ENCODE assay signal across 1 cellular context in the genomic region with DNA sequence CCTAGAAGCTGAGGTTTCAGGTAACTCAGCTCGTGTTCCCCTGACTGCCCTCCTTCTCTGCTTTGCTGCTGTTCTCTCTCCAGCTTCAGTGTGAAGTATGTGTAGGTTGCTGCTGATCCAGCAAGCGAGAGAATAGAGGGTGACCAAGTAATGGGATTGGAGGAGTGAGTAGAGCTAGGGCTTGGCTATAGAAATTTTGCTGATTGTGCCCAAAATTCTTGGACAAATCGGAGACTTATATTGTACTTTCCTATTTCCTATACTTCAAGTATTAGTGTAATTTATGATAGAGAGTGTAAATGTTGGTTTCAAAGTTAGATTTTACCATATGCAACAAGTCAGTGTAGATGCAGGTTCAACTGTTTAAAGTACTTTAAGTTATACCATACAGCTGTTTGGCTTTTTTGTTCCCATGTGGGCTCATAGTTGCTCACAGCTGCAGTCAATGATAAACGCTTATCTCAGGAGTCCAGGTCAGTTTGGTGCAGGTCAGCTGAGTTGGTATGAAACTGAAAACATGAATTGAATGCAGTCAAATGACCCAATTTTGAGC.
TF ChIP-seq lines count a peak whose summit lies in the region.

No MANE protein-coding gene starts in this region.

TF ChIP-seq in K562, 482 proteins besides CTCF, POLR2A, EP300 and RAD21 (continued from another document and continues in another):
- TF ChIP-seq, protein P1, sequence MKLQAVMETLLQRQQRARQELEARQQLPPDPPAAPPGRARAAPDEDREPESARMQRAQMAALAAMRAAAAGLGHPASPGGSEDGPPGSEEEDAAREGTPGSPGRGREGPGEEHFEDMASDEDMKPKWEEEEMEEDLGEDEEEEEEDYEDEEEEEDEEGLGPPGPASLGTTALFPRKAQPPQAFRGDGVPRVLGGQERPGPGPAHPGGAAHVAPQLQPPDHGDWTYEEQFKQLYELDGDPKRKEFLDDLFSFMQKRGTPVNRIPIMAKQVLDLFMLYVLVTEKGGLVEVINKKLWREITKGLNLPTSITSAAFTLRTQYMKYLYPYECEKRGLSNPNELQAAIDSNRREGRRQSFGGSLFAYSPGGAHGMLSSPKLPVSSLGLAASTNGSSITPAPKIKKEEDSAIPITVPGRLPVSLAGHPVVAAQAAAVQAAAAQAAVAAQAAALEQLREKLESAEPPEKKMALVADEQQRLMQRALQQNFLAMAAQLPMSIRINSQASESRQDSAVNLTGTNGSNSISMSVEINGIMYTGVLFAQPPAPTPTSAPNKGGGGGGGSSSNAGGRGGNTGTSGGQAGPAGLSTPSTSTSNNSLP (IDR thresholded peaks at IDR 0.05; ENCODE audit: borderline replicate concordance, low read depth, low read length): peak; percentile 89
- TF ChIP-seq ARID4B (CRISPR knock-in tag; IDR thresholded peaks at IDR 0.05) (no peak), ILK (tag; IDR thresholded peaks at IDR 0.05; ENCODE audit: borderline replicate concordance, low read depth) (no peak), HMG20A (CRISPR knock-in tag; conservative IDR thresholded peaks at IDR 0.05) (no peak), FOXK2 (conservative IDR thresholded peaks at IDR 0.05 in 1 of 2, IDR thresholded peaks at IDR 0.05 in 1 of 2; ENCODE audit: low read depth in 2 of 2) (peak; percentile 89 to 90), MAFF (IDR thresholded peaks at IDR 0.05; ENCODE audit: low read length) (peak; percentile 95), MCM7 (IDR thresholded peaks at IDR 0.05) (no peak), POLR2AphosphoS5 (IDR thresholded peaks at IDR 0.05; ENCODE audit: control insufficient read depth, insufficient read depth, low read depth, low read length) (peak; percentile 98), C11orf30 (IDR thresholded peaks at IDR 0.05; ENCODE audit: low read depth) (peak; percentile 98), ZNF239 (CRISPR knock-in tag; IDR thresholded peaks at IDR 0.05) (no peak), TFAM (CRISPR knock-in tag; conservative IDR thresholded peaks at IDR 0.05) (no peak), NCOA2 (IDR thresholded peaks at IDR 0.05; ENCODE audit: partially characterized antibody in 2 of 2) (peak; percentile 59 to 81), SAFB (IDR thresholded peaks at IDR 0.05; ENCODE audit: borderline replicate concordance, low read depth, low read length) (no peak), MCM3 (IDR thresholded peaks at IDR 0.05) (no peak), ZEB2 (IDR thresholded peaks at IDR 0.05) (peak; percentile 60; the same call in 1 of the 2 replicates), MED1 (CRISPR knock-in tag; IDR thresholded peaks at IDR 0.05; ENCODE audit: borderline replicate concordance) (no peak), HLTF (IDR thresholded peaks at IDR 0.05) (peak; percentile 41; the same call in 1 of the 2 replicates), PCBP2 (IDR thresholded peaks at IDR 0.05; ENCODE audit: low read depth, low read length, poor library complexity, severe bottlenecking) (no peak), RB1 (IDR thresholded peaks at IDR 0.05; ENCODE audit: low read depth) (no peak), HDAC1 (IDR thresholded peaks at IDR 0.05) (peak; percentile 62 to 75; a peak in 1 of 4 replicates), SRSF3 (IDR thresholded peaks at IDR 0.05; ENCODE audit: insufficient read depth, low read length) (no peak), TAF1 (IDR thresholded peaks at IDR 0.05; ENCODE audit: control insufficient read depth, extremely low read depth, insufficient read depth, low read length, severe bottlenecking) (peak; percentile 30), TOE1 (IDR thresholded peaks at IDR 0.05; ENCODE audit: borderline replicate concordance) (peak; percentile 88), TOE1 (CRISPR knock-in tag; IDR thresholded peaks at IDR 0.05; ENCODE audit: borderline replicate concordance, low read depth) (no peak), MTA3 (IDR thresholded peaks at IDR 0.05; ENCODE audit: borderline replicate concordance) (peak; percentile 85; the same call in 1 of the 2 replicates), HDAC3 (IDR thresholded peaks at IDR 0.05; ENCODE audit: borderline replicate concordance, partially characterized antibody) (peak; percentile 96), U2AF1 (optimal IDR thresholded peaks at IDR 0.05; ENCODE audit: low read depth, low read length) (no peak), CEBPG (CRISPR knock-in tag; IDR thresholded peaks at IDR 0.05) (no peak), CEBPG (tag; conservative IDR thresholded peaks at IDR 0.05 in 1 of 2, IDR thresholded peaks at IDR 0.05 in 1 of 2) (peak in 1 of 2 experiments; percentile 35; a peak in 1 of 4 replicates), BRF1 (IDR thresholded peaks at IDR 0.05; ENCODE audit: borderline replicate concordance, extremely low read depth, insufficient read length) (no peak), RBM34 (IDR thresholded peaks at IDR 0.05; ENCODE audit: borderline replicate concordance, insufficient read depth, low read length) (no peak), TCFL5 (CRISPR knock-in tag; conservative IDR thresholded peaks at IDR 0.05) (no peak), ZNF589 (CRISPR knock-in tag; IDR thresholded peaks at IDR 0.05; ENCODE audit: low read depth) (peak; percentile 66), DIDO1 (tag; IDR thresholded peaks at IDR 0.05; ENCODE audit: low read depth) (no peak), KDM5B (IDR thresholded peaks at IDR 0.05; ENCODE audit: insufficient replicate concordance, low read depth, low read length) (no peak), FOXK1 (CRISPR knock-in tag; IDR thresholded peaks at IDR 0.05; ENCODE audit: borderline replicate concordance) (no peak), ZKSCAN8 (CRISPR knock-in tag; IDR thresholded peaks at IDR 0.05) (peak; percentile 68; the same call in 1 of the 2 replicates), ZNF445 (CRISPR knock-in tag; IDR thresholded peaks at IDR 0.05; ENCODE audit: low read depth) (no peak), ZBED1 (IDR thresholded peaks at IDR 0.05) (peak; percentile 91; the same call in 1 of the 2 replicates), MAX (CRISPR knock-in tag; IDR thresholded peaks at IDR 0.05) (0 out of 2 replicates have a peak, but pooled peaks have one; percentile 33), ZNF197 (CRISPR knock-in tag; IDR thresholded peaks at IDR 0.05; ENCODE audit: low read depth) (0 out of 2 replicates have a peak, but pooled peaks have one; percentile 42), ZFPM2 (CRISPR knock-in tag; IDR thresholded peaks at IDR 0.05) (no peak), KLF13 (tag; IDR thresholded peaks at IDR 0.05; ENCODE audit: borderline replicate concordance, low read depth) (no peak), MITF (IDR thresholded peaks at IDR 0.05) (peak; percentile 99), HDGF (IDR thresholded peaks at IDR 0.05) (no peak), NFE2 (IDR thresholded peaks at IDR 0.05; ENCODE audit: low read depth) (peak; percentile 60), BACH1 (tag; IDR thresholded peaks at IDR 0.05) (peak; percentile 74; the same call in 1 of the 2 replicates), PYGO2 (tag; IDR thresholded peaks at IDR 0.05) (0 out of 2 replicates have a peak, but pooled peaks have one; percentile 54), CTCFL (IDR thresholded peaks at IDR 0.05; ENCODE audit: borderline replicate concordance, insufficient read depth, low read depth, low read length, poor library complexity, severe bottlenecking) (no peak), NCOA6 (IDR thresholded peaks at IDR 0.05) (peak; percentile 64), CBFA2T2 (conservative IDR thresholded peaks at IDR 0.05) (peak; percentile 98), ARNT (IDR thresholded peaks at IDR 0.05) (peak; percentile 93 to 94), ZNF316 (IDR thresholded peaks at IDR 0.05) (peak; percentile 99), NONO (IDR thresholded peaks at IDR 0.05; ENCODE audit: low read depth in 2 of 2, low read length in 1 of 2) (peak in 1 of 2 experiments; percentile 85; a peak in 2 of 4 replicates), TFAP4 (CRISPR knock-in tag; IDR thresholded peaks at IDR 0.05; ENCODE audit: borderline replicate concordance) (peak; percentile 97), ARID2 (IDR thresholded peaks at IDR 0.05) (no peak), ZNF324 (CRISPR knock-in tag; IDR thresholded peaks at IDR 0.05) (no peak)
- TF ChIP-seq, protein P2, sequence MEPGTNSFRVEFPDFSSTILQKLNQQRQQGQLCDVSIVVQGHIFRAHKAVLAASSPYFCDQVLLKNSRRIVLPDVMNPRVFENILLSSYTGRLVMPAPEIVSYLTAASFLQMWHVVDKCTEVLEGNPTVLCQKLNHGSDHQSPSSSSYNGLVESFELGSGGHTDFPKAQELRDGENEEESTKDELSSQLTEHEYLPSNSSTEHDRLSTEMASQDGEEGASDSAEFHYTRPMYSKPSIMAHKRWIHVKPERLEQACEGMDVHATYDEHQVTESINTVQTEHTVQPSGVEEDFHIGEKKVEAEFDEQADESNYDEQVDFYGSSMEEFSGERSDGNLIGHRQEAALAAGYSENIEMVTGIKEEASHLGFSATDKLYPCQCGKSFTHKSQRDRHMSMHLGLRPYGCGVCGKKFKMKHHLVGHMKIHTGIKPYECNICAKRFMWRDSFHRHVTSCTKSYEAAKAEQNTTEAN (CRISPR knock-in tag; IDR thresholded peaks at IDR 0.05): no peak
